8 cellular contexts compared by ENCODE assay signal in genomic region chr1:37474697-37475379, GRCh38. TPM values are rescaled to one million over a fixed set of nuclear protein-coding genes. Genes with fewer than 3 reads are reported as not detected.
A peak's percentile ranks its signal among the peaks of the same experiment; 100 is the strongest.
DNase-seq lines count a peak whose midpoint lies in the region; ATAC-seq and TF ChIP-seq lines count a peak whose summit lies in the region.

No MANE protein-coding gene starts in this region.

- TF ChIP-seq POLR2A in tibial nerve (IDR thresholded peaks at IDR 0.05): no peak

- peak overlapping the region; percentile 99 for H3K27ac Mint-ChIP-seq in central memory CD8-positive, alpha-beta T cell (ENCODE audit: low read depth)

- peaks cover 70% of the 10 kb centered on the region for H3K4me1 Mint-ChIP-seq in central memory CD8-positive, alpha-beta T cell

- peaks cover 31% of the 10 kb centered on the region for H3K4me1 ChIP-seq in OCI-LY3 (ENCODE audit: low read length)
- peaks cover 7 to 35% of the 10 kb centered on the region in 2 donors for H3K4me1 ChIP-seq in lung (ENCODE audit: control insufficient read depth in 2 of 2, insufficient read depth in 2 of 2, low read length in 2 of 2)
- H3K4me1 ChIP-seq in tibial nerve: peaks cover 3 to 84% (median 75%) of the 10 kb centered on the region in 4 donors

- H3K36me3 ChIP-seq in OCI-LY3 (replicated peaks; ENCODE audit: low read depth, low read length) (peaks cover 43% of the 10 kb centered on the region), lung (ENCODE audit: control insufficient read depth in 2 of 2, insufficient read depth in 2 of 2, low read length in 2 of 2) (peaks cover 0 to 15% of the 10 kb centered on the region in 2 donors), tibial nerve (peaks cover 0 to 15% (median 0%) of the 10 kb centered on the region in 3 donors)

- H3K27ac ChIP-seq in OCI-LY3 (ENCODE audit: low read length): peak overlapping the region; percentile 98
- peak overlapping the region; percentile 82 to 95 for H3K27ac ChIP-seq in lung (ENCODE audit: low read depth in 1 of 2, low read length in 1 of 2)
- peak overlapping the region; percentile 76 to 98 (median 97) for H3K27ac ChIP-seq in tibial nerve

- H3K36me3 Mint-ChIP-seq in central memory CD8-positive, alpha-beta T cell (ENCODE audit: insufficient read depth): peaks cover 66% of the 10 kb centered on the region

- peak overlapping the region; percentile 99 for H3K4me2 ChIP-seq in OCI-LY3 (ENCODE audit: low read length)

- H3K79me2 ChIP-seq in OCI-LY3 (ENCODE audit: low read length): peaks cover 55% of the 10 kb centered on the region

- peak overlapping the region; percentile 94 for H3K4me3 ChIP-seq in OCI-LY3 (ENCODE audit: low read length)
- H3K4me3 ChIP-seq in lung: peak overlapping the region; percentile 70
- peak overlapping the region; percentile 72 to 93 (median 84) for H3K4me3 ChIP-seq in tibial nerve

- DNase-seq in central memory CD8-positive, alpha-beta T cell (ENCODE audit: low spot score in 2 of 2): no peak
- DNase-seq in lung (ENCODE audit: low spot score): no peak
- DNase-seq in tibial nerve (ENCODE audit: low spot score in 2 of 2): no peak
- no peak for DNase-seq in islet precursor cell
- DNase-seq in NCI-H446 treated with DMSO at 0.1 percent for 48 hours (lab: John Stamatoyannopoulos, UW): no peak
- no peak for DNase-seq in NCI-H2227 (lab: John Stamatoyannopoulos, UW; ENCODE audit: unreplicated experiment)

- H3K9me3 Mint-ChIP-seq in central memory CD8-positive, alpha-beta T cell: no peaks in the 10 kb centered on the region

- WGBS in lung, 2 donors: 1% methylated on average over 29 to 38 of the region's 38 CpGs
- 3% methylated on average over 30 to 37 of the region's 38 CpGs for WGBS in tibial nerve, 2 donors

- H3K4me3 Mint-ChIP-seq in central memory CD8-positive, alpha-beta T cell: peak overlapping the region; percentile 96

- peak; percentile 9 for ATAC-seq in GM19328 (IDR thresholded peaks at IDR 0.05; ENCODE audit: unreplicated experiment)
- ATAC-seq in central memory CD8-positive, alpha-beta T cell (replicated peaks; ENCODE audit: extremely low read depth, poor library complexity, severe bottlenecking): no peak
- no peak for ATAC-seq in lung (ENCODE audit: insufficient read depth, low FRiP score)

- peaks cover 19% of the 10 kb centered on the region for H4K20me1 ChIP-seq in OCI-LY3 (ENCODE audit: insufficient read depth, low read length)

- no peak for TF ChIP-seq EP300 in tibial nerve (IDR thresholded peaks at IDR 0.05)

- H2AFZ ChIP-seq in OCI-LY3 (ENCODE audit: low read depth, low read length): no peak overlapping the region

- H3K9me3 ChIP-seq in OCI-LY3 (ENCODE audit: insufficient read depth, low read length): no peaks in the 10 kb centered on the region
- no peaks in the 10 kb centered on the region for H3K9me3 ChIP-seq in lung (ENCODE audit: control insufficient read depth in 2 of 2, insufficient read depth in 1 of 2, low read length in 1 of 2)
- no peaks in the 10 kb centered on the region for H3K9me3 ChIP-seq in tibial nerve

- TF ChIP-seq CTCF in OCI-LY3 (IDR thresholded peaks at IDR 0.05; ENCODE audit: low read depth, low read length) (no peak), lung (IDR thresholded peaks at IDR 0.05; ENCODE audit: control extremely low read depth, extremely low read depth) (no peak), tibial nerve (IDR thresholded peaks at IDR 0.05) (no peak)

- H3K27me3 ChIP-seq in OCI-LY3 (ENCODE audit: low read depth, low read length) (peaks cover 5% of the 10 kb centered on the region), lung (ENCODE audit: control insufficient read depth, insufficient read depth) (no peaks in the 10 kb centered on the region), tibial nerve (no peaks in the 10 kb centered on the region)

- H3K9ac ChIP-seq in OCI-LY3 (ENCODE audit: low read length): peak overlapping the region; percentile 97

- H3K27me3 Mint-ChIP-seq in central memory CD8-positive, alpha-beta T cell: no peaks in the 10 kb centered on the region

RNA-seq across cellular contexts. Expression of gene ZC3H12A, which starts 0.5 kb away (rescaled TPM):
- total RNA-seq in lung: 10 to 100 TPM; 27.1 to 40.2 TPM
- 100 to 1,000 TPM in 1 of 2 donors, 10 to 100 TPM in 1; 19.1 to 125 TPM for polyA plus RNA-seq in lung
- 10 to 100 TPM in 3 of 4 donors, 1 to 10 TPM in 1; 7.9 to 15.7 (median 10.9) TPM for total RNA-seq in tibial nerve

RNA-seq across cellular contexts. Expression of gene MEAF6, which starts 39.7 kb away (rescaled TPM):
- 10 to 100 TPM; 54.0 to 63.7 TPM for total RNA-seq in lung
- polyA plus RNA-seq in lung: 10 to 100 TPM; 36.9 to 68.2 TPM
- total RNA-seq in tibial nerve: 10 to 100 TPM; 33.3 to 59.4 (median 40.3) TPM
